ENCODE assay signal across 9 cellular contexts in the genomic region with DNA sequence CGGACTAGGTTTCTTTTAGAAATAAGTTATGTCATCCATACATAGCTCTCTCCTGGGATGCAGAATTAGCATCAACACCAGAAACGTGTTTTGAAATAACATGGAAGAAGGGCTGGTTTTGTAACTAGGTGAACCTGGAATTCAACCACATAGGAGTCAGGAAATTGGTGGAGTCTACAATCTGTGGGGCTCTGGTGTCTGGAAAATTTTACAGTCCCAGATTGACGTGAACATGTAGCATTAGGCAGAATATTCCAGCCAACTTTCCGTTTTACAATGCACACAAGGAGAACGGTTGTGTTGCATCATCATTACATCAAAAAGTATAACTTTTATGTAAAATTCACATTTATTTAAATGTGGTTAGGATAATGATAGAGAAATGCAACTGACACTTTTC. TPM values are rescaled to one million over a fixed set of nuclear protein-coding genes. Genes with fewer than 3 reads are reported as not detected.
A peak's percentile ranks its signal among the peaks of the same experiment; 100 is the strongest.
DNase-seq lines count a peak whose midpoint lies in the region; ATAC-seq and TF ChIP-seq lines count a peak whose summit lies in the region.
"Had no signal": no experiment of that assay in that cellular context is flagged by ENCODE, and none has a peak within 500 bp of the region (broad histone marks: within the 10 kb centered on the region; RNA-seq: fewer than 3 reads in every experiment).

No MANE protein-coding gene starts in this region.

- H3K4me3 ChIP-seq in ACC112 (ENCODE audit: low read depth, low read length) (peak overlapping the region; percentile 87), GM12864 (ENCODE audit: low read depth, low read length) (peak overlapping the region; percentile 64; the same call in 1 of the 2 replicates), SK-N-MC (peak overlapping the region; percentile 85), fibroblast of the aortic adventitia (ENCODE audit: low read depth, low read length) (no peak overlapping the region)

- H3K9ac ChIP-seq in SK-N-MC (ENCODE audit: insufficient read length): peak overlapping the region; percentile 82

- TF ChIP-seq CTCF in GM12864 (IDR thresholded peaks at IDR 0.05; ENCODE audit: low read depth, low read length, missing control alignments) (no peak), fibroblast of the aortic adventitia (IDR thresholded peaks at IDR 0.05; ENCODE audit: insufficient read depth, low read length) (no peak)

- H3K9me3 ChIP-seq in SK-N-MC (ENCODE audit: low read depth, low read length): no peaks in the 10 kb centered on the region

- no peak overlapping the region for H3K27ac ChIP-seq in ACC112 (ENCODE audit: low read depth, low read length)
- peak overlapping the region; percentile 80 for H3K27ac ChIP-seq in SK-N-MC
- H3K27ac ChIP-seq in substantia nigra (ENCODE audit: low read depth, low read length, poor library complexity, severe bottlenecking): no peak overlapping the region

- H3K36me3 ChIP-seq in ACC112 (ENCODE audit: insufficient read depth, low read length): no peaks in the 10 kb centered on the region
- peaks cover 10% of the 10 kb centered on the region for H3K36me3 ChIP-seq in SK-N-MC (ENCODE audit: insufficient read depth, low read length)

- no peaks in the 10 kb centered on the region for H3K27me3 ChIP-seq in ACC112 (ENCODE audit: insufficient read depth, low read length)

- DNase-seq in GM12864 (ENCODE audit: low read depth) (no peak), SK-N-MC (ENCODE audit: low read depth, low spot score) (no peak), fibroblast of the aortic adventitia (ENCODE audit: low read depth) (peak; percentile 37), substantia nigra (lab: John Stamatoyannopoulos, UW) (no peak), GM03348 (ENCODE audit: low spot score) (no peak)
- DNase-seq: DMS79 treated with DMSO at 0.1 percent for 48 hours had no signal

- H3K4me1 ChIP-seq in ACC112 (ENCODE audit: control insufficient read depth, insufficient read depth, low read length, unreplicated experiment): no peaks in the 10 kb centered on the region

- peaks cover 45% of the 10 kb centered on the region for H3K79me2 ChIP-seq in ACC112 (ENCODE audit: control insufficient read depth, insufficient read depth, low read length, unreplicated experiment)

- H2AFZ ChIP-seq in ACC112 (ENCODE audit: low read length, unreplicated experiment): peak overlapping the region; percentile 97

- no peak for ATAC-seq in GM18868 (IDR thresholded peaks at IDR 0.05; ENCODE audit: unreplicated experiment)
- no peak for ATAC-seq in HG03139 (IDR thresholded peaks at IDR 0.05; ENCODE audit: unreplicated experiment)

RNA-seq across cellular contexts. Expression of a gene that starts 1.9 kb away (rescaled TPM):
- 2.6 and 9.4 TPM in 2 replicates for total RNA-seq in fibroblast of the aortic adventitia (ENCODE audit: low replicate concordance)
